8 cellular contexts compared by ENCODE assay signal in the genomic region with DNA sequence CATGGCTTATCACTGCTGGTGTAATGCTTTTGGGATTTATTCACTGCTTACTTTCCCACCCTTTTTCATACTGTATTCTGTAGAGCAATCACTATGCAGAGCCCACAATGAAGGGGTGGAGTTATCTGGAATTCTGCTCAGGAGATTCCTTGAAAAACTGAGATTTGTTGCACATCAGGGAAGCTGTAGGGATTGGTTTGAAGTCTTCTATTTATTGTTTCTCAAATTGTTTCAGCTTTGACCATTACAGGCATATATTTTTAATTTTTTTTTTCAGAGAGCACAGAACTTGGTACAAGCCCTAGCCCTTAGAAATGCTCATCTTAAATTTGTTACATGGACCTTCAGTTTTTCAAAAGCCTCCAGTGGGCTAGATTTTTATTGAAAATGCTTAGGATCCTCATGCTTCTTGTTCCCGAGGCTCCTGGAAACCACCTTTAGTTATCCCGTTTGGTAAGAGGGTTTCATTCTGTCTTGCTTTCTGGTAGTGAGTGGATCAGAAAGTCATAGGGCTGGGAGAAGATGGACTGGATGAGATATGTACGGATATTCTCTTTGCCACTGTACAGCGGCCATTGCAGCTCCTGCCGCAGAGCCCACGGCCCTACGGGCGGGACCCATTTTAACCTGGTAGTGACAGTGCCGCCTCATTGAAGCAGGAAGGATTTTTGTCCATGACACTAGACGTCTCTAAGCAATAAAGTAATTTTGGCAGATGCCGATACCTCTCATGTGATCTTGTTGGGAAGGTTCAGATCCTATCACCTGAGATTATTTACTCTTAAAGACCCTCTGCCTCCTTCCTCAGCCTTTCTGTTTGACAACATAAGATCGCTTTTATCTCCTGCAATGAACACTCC. TPM values are rescaled to one million over a fixed set of nuclear protein-coding genes. Genes with fewer than 3 reads are reported as not detected.
DNase-seq lines count a peak whose midpoint lies in the region; ATAC-seq, FAIRE-seq and TF ChIP-seq lines count a peak whose summit lies in the region.

No MANE protein-coding gene starts in this region.

- in situ Hi-C loops in KBM-7 (cut with MboI; ENCODE audit: low pct_unique_long_range_greater_than_20kb, low sequenced_read_pairs) = no loop called here

- WGBS in SK-N-SH (ENCODE audit: low lambda C conversion rate) = 3% methylated on average over 8 of the region's 12 CpGs
- WGBS in pancreas, 2 donors = 18 to 21% methylated on average over 12 of the region's 12 CpGs

- no peak overlapping the region for H3K27ac ChIP-seq in CD4-positive, alpha-beta T cell (ENCODE audit: low read depth, low read length)
- H3K27ac ChIP-seq in SK-N-SH (ENCODE audit: low read depth in 2 of 2, low read length in 1 of 2) (no peak overlapping the region), pancreas (peak overlapping the region in 2 of 4 donors; percentile 78 to 80)

- H3K4me1 Mint-ChIP-seq in CD4-positive, alpha-beta T cell (ENCODE audit: low read depth) = peaks cover 31% of the 10 kb centered on the region

- H2AFZ ChIP-seq in SK-N-SH (ENCODE audit: low read depth) = peak overlapping the region; percentile 97

- no peaks in the 10 kb centered on the region for H3K9me3 ChIP-seq in CD4-positive, alpha-beta T cell (ENCODE audit: control insufficient read depth, low read length)
- H3K9me3 ChIP-seq in SK-N-SH (no peaks in the 10 kb centered on the region), pancreas (no peaks in the 10 kb centered on the region)

- TF ChIP-seq EP300 in SK-N-SH (IDR thresholded peaks at IDR 0.05; ENCODE audit: borderline replicate concordance in 1 of 2, low read depth in 1 of 2, low read length in 1 of 2) = no peak

- CTCF ChIA-PET in CD4-positive, alpha-beta T cell (lab: Charles Lee) = interaction anchor here (0.5 to 2.7 kb wide), 15 partner anchors 11 to 1556 kb away, joined by 3 to 27 read pairs (median 4); partner anchors contain the start of genes POM121L2 and ZNF184
- CTCF ChIA-PET in SK-N-SH (lab: Yijun Ruan, JAX) = interaction anchor here (0.6 to 3.8 kb wide), 36 partner anchors 9 to 341 kb away, joined by 3 to 43 read pairs (median 4); no protein-coding TSS in a partner anchor

- H3K4me3 ChIP-seq in SK-N-SH (ENCODE audit: low read depth in 2 of 2, low read length in 1 of 2) (peak overlapping the region; percentile 93 to 97), epithelial cell of proximal tubule (ENCODE audit: low read depth, low read length) (peak overlapping the region; percentile 98), pancreas (peak overlapping the region in 3 of 4 donors; percentile 34 to 73 (median 67))

- peak overlapping the region; percentile 93 for H3K4me2 ChIP-seq in SK-N-SH

- peaks cover 13% of the 10 kb centered on the region for H3K27me3 ChIP-seq in CD4-positive, alpha-beta T cell (ENCODE audit: control insufficient read depth, insufficient read depth, low read length)
- peaks cover 33% of the 10 kb centered on the region for H3K27me3 ChIP-seq in SK-N-SH (ENCODE audit: insufficient read depth)
- H3K27me3 ChIP-seq in pancreas = peaks cover 0 to 20% (median 0%) of the 10 kb centered on the region in 4 donors

- H3K4me1 ChIP-seq in SK-N-SH (ENCODE audit: control insufficient read depth in 1 of 2, insufficient read depth in 2 of 2, low read depth in 1 of 2, low read length in 1 of 2) (peaks cover 0 to 3% of the 10 kb centered on the region in 2 experiments; a peak in 2 of 4 replicates), pancreas (peaks cover 0 to 8% (median 7%) of the 10 kb centered on the region in 3 donors)

- no peaks in the 10 kb centered on the region for H3K9me2 ChIP-seq in SK-N-SH

- no peaks in the 10 kb centered on the region for H3K9me3 Mint-ChIP-seq in CD4-positive, alpha-beta T cell

- intact Hi-C loops in CD4-positive, alpha-beta T cell (cut with DNase I, micrococcal nuclease) = loop anchor here (1.0 to 5.0 kb wide), 9 partner anchors 41 to 385 kb away; partner anchors contain the start of gene POM121L2 (in 1 of the 2)
- intact Hi-C loops in pancreas (cut with DNase I) = no loop called here

- H3K36me3 ChIP-seq in SK-N-SH (replicated peaks in 1 of 2; ENCODE audit: control insufficient read depth in 1 of 2, insufficient read depth in 2 of 2, low read length in 1 of 2) (no peaks in the 10 kb centered on the region), pancreas (no peaks in the 10 kb centered on the region)

- no peaks in the 10 kb centered on the region for H3K79me2 ChIP-seq in SK-N-SH (ENCODE audit: insufficient read depth)

- no peak for ATAC-seq in CD4-positive, alpha-beta T cell (ENCODE audit: poor library complexity)
- ATAC-seq in HG02571 (IDR thresholded peaks at IDR 0.05; ENCODE audit: unreplicated experiment) (peak; percentile 14), pancreas (peak; percentile 42 to 69 (median 64)), GM21381 (IDR thresholded peaks at IDR 0.05; ENCODE audit: unreplicated experiment) (no peak)

- H3K27ac Mint-ChIP-seq in CD4-positive, alpha-beta T cell = peak overlapping the region; percentile 89

- no peak for DNase-seq in CD4-positive, alpha-beta T cell
- DNase-seq in SK-N-SH (peak; percentile 52), epithelial cell of proximal tubule (ENCODE audit: low read depth) (no peak), pancreas (no peak), NCI-H2196 (lab: John Stamatoyannopoulos, UW; ENCODE audit: unreplicated experiment) (no peak), KBM-7 (no peak)

- H3K27me3 Mint-ChIP-seq in CD4-positive, alpha-beta T cell = peaks cover 38% of the 10 kb centered on the region

- no peak for TF ChIP-seq CTCF in CD4-positive, alpha-beta T cell (IDR thresholded peaks at IDR 0.05)
- TF ChIP-seq CTCF in SK-N-SH (IDR thresholded peaks at IDR 0.05) (no peak), epithelial cell of proximal tubule (conservative IDR thresholded peaks at IDR 0.05; ENCODE audit: low read depth, low read length) (no peak), pancreas (IDR thresholded peaks at IDR 0.05) (no peak)

- peak overlapping the region; percentile 91 for H3K4me3 Mint-ChIP-seq in CD4-positive, alpha-beta T cell

- peak overlapping the region; percentile 65; the same call in 1 of the 2 replicates for H3K9ac ChIP-seq in SK-N-SH

- peaks cover 8% of the 10 kb centered on the region for H3F3A ChIP-seq in SK-N-SH (replicated peaks; ENCODE audit: insufficient read depth)

- TF ChIP-seq RAD21 in SK-N-SH (IDR thresholded peaks at IDR 0.05; ENCODE audit: low read length) = no peak

- H3K36me3 Mint-ChIP-seq in CD4-positive, alpha-beta T cell (ENCODE audit: low read depth) = peaks cover 9% of the 10 kb centered on the region

- H4K20me1 ChIP-seq in SK-N-SH (ENCODE audit: insufficient read depth) = no peaks in the 10 kb centered on the region

- POLR2A ChIA-PET in CD4-positive, alpha-beta T cell (lab: Charles Lee) = interaction anchor here (0.6 to 2.3 kb wide), 17 partner anchors 13 to 391 kb away, joined by 3 to 33 read pairs (median 4); partner anchors contain the start of gene ZNF184
- POLR2A ChIA-PET in SK-N-SH (lab: Yijun Ruan, JAX) = interaction anchor here (0.6 to 0.7 kb wide), 2 partner anchors 20 to 170 kb away, joined by 3 to 4 read pairs; no protein-coding TSS in a partner anchor

- no peak for FAIRE-seq in pancreas (lab: Jason Lieb, UNC)

TF ChIP-seq in SK-N-SH, 30 proteins besides CTCF, POLR2A, EP300 and RAD21:
- TF ChIP-seq TEAD4 (IDR thresholded peaks at IDR 0.05; ENCODE audit: borderline replicate concordance, insufficient read depth) = no peak
- TF ChIP-seq YY1 (IDR thresholded peaks at IDR 0.05; ENCODE audit: low read depth) = peak; percentile 54; the same call in 1 of the 2 replicates

RNA-seq across cellular contexts. Expression of gene ZNF184, which starts 45.3 kb away (rescaled TPM):
- total RNA-seq in CD4-positive, alpha-beta T cell = 10 to 100 TPM; 19.6 to 21.1 TPM
- 1.6 and 2.3 TPM in 2 replicates for polyA plus RNA-seq in SK-N-SH (2012; rRNA removed)
- 2.5 and 2.7 TPM in 2 replicates for polyA plus RNA-seq in SK-N-SH (2012; cell fraction: cytosol; rRNA removed)
- polyA plus RNA-seq in SK-N-SH (2012; cell fraction: nucleus; rRNA removed) = 1.0 and 2.5 TPM in 2 replicates
- total RNA-seq in epithelial cell of proximal tubule = 3.7 and 5.7 TPM in 2 replicates
- total RNA-seq in pancreas = 1 to 10 TPM; 1.6 to 4.6 (median 2.6) TPM
- polyA plus RNA-seq in pancreas = 1 to 10 TPM; 1.1 to 1.9 TPM

Comparison
In these comparisons a context has a peak if more than half of its experiments do, and no peak if none do; other contexts are left out.
1. ATAC-seq: peak in HG02571 (single experiment) and pancreas (4 of 4); none in CD4-positive, alpha-beta T cell (single experiment) and GM21381 (single experiment).
2. intact Hi-C loops: an anchor here in CD4-positive, alpha-beta T cell (1.0 to 5.0 kb wide); none called in pancreas.
3. Peak in every context shown above with its lines, with median percentiles within 50 percentile points of each other: H3K4me3 ChIP-seq.